ENCODE assay signal across 22 cellular contexts in genomic region chr1:205338011-205338410, GRCh38. TPM values are rescaled to one million over a fixed set of nuclear protein-coding genes. Genes with fewer than 3 reads are reported as not detected.
A peak's percentile ranks its signal among the peaks of the same experiment; 100 is the strongest.
DNase-seq lines count a peak whose midpoint lies in the region; ATAC-seq and TF ChIP-seq lines count a peak whose summit lies in the region.
"Had no signal": no experiment of that assay in that cellular context is flagged by ENCODE, and none has a peak within 500 bp of the region (broad histone marks: within the 10 kb centered on the region; RNA-seq: fewer than 3 reads in every experiment).

No MANE protein-coding gene starts in this region.

- no peaks in the 10 kb centered on the region for H3K9me3 Mint-ChIP-seq in activated B cell treated with CpG ODN at 0.5 μM for 24 hours
- H3K9me3 Mint-ChIP-seq: CD4-positive, alpha-beta T cell; GM23338; HFFc6 had no signal

- TF ChIP-seq CTCF in activated B cell treated with CpG ODN at 0.5 μM for 24 hours (IDR thresholded peaks at IDR 0.05), result no peak

- peak; percentile 93 for DNase-seq in NCI-H82 (lab: John Stamatoyannopoulos, UW)
- DNase-seq in activated B cell treated with CpG ODN at 0.5 μM for 24 hours, result no peak
- no peak for DNase-seq in erythroblast (lab: John Stamatoyannopoulos, UW)
- DNase-seq in posterior vena cava (ENCODE audit: low spot score), result peak; percentile 17
- DNase-seq in G401 (ENCODE audit: low spot score), result no peak
- no peak for DNase-seq in GM03348 (ENCODE audit: low spot score)
- DNase-seq: 8988T; ACHN; AML-193; BE2C; Calu3; CD4-positive, alpha-beta T cell; COR-L47; DMS53; DMS79 treated with DMSO at 0.1 percent for 48 hours; HFFc6 had no signal

- intact Hi-C loops in activated B cell treated with CpG ODN at 0.5 μM for 24 hours (cut with micrococcal nuclease) (loop anchor here (5.0 kb wide), 1 partner anchor 216 kb away; the partner anchor contains the start of gene RBBP5), posterior vena cava (cut with DNase I) (no loop called here)

- CTCF ChIA-PET in activated B cell treated with CpG ODN at 0.5 μM for 24 hours (lab: Charles Lee), result interaction anchor here (1.1 to 4.1 kb wide), 5 partner anchors 11 to 186 kb away, joined by 3 to 100 read pairs (median 31); no protein-coding TSS in a partner anchor

- peaks cover under 1% of the 10 kb centered on the region for H3K27me3 Mint-ChIP-seq in activated B cell treated with CpG ODN at 0.5 μM for 24 hours

- in situ Hi-C loops in G401 (cut with HindIII; ENCODE audit: low sequenced_read_pairs), result no loop called here

- H3K27ac Mint-ChIP-seq in activated B cell treated with CpG ODN at 0.5 μM for 24 hours, result peak overlapping the region; percentile 43
- H3K27ac Mint-ChIP-seq: CD14-positive monocyte; CD4-positive, alpha-beta T cell; GM23338; HFFc6 had no signal

- ATAC-seq in activated B cell treated with CpG ODN at 0.5 μM for 24 hours (ENCODE audit: low read depth), result no peak
- no peak for ATAC-seq in HG03442 (IDR thresholded peaks at IDR 0.05; ENCODE audit: unreplicated experiment)
- ATAC-seq in GM21423 (IDR thresholded peaks at IDR 0.05; ENCODE audit: unreplicated experiment), result no peak
- ATAC-seq: A549, GM12878, GM23338 had no signal

- POLR2A ChIA-PET in activated B cell treated with CpG ODN at 0.5 μM for 24 hours (lab: Charles Lee), result no interaction called here

- H3K4me1 Mint-ChIP-seq in activated B cell treated with CpG ODN at 0.5 μM for 24 hours, result peaks cover 8% of the 10 kb centered on the region

- H3K36me3 Mint-ChIP-seq in activated B cell treated with CpG ODN at 0.5 μM for 24 hours (ENCODE audit: low read depth), result no peaks in the 10 kb centered on the region

- peak; percentile 26 for TF ChIP-seq POLR2A in erythroblast (IDR thresholded peaks at IDR 0.05; ENCODE audit: low read length)

- no peak overlapping the region for H3K4me3 Mint-ChIP-seq in activated B cell treated with CpG ODN at 0.5 μM for 24 hours
- H3K4me3 Mint-ChIP-seq: CD14-positive monocyte; CD4-positive, alpha-beta T cell; GM23338; HFFc6 had no signal

RNA-seq across cellular contexts. Expression of gene NUAK2, which starts 16.5 kb away (rescaled TPM):
- total RNA-seq in activated B cell treated with CpG ODN at 0.5 μM for 24 hours, result 26.1 and 26.2 TPM in 2 replicates
- 1 to 10 TPM; 1.1 to 1.5 TPM for total RNA-seq in posterior vena cava
- 6.3 and 8.3 TPM in 2 replicates for total RNA-seq in G401 (2014; rRNA removed; shearing (Covaris generic))

RNA-seq across cellular contexts. Expression of gene KLHDC8A, which starts 18.7 kb away (rescaled TPM):
- total RNA-seq in activated B cell treated with CpG ODN at 0.5 μM for 24 hours, result 0.07 TPM in 1 of 2 replicates, not detected in the other
- total RNA-seq in posterior vena cava, result under 1 TPM in 1 of 2 donors, not detected in 1; 0.83 TPM
- 1.3 and 2.8 TPM in 2 replicates for total RNA-seq in G401 (2014; rRNA removed; shearing (Covaris generic))
- total RNA-seq: Calu3; CD4-positive, alpha-beta T cell; GM12878; HFFc6 had no signal

Comparison
In these comparisons a context has a peak if more than half of its experiments do, and no peak if none do; other contexts are left out.
1. DNase-seq: peak in NCI-H82 (single experiment) and posterior vena cava (single experiment); none in activated B cell treated with CpG ODN at 0.5 μM for 24 hours (single experiment), erythroblast (0 of 2), G401 (single experiment) and GM03348 (single experiment).